Comparison of ENCODE assay signal across 19 cellular contexts in genomic region chr1:76793594-76793993, GRCh38.
DNase-seq lines count a peak whose midpoint lies in the region; ATAC-seq, FAIRE-seq and TF ChIP-seq lines count a peak whose summit lies in the region.
"Had no signal": no experiment of that assay in that cellular context is flagged by ENCODE, and none has a peak within 500 bp of the region (broad histone marks: within the 10 kb centered on the region; RNA-seq: fewer than 3 reads in every experiment).

No MANE protein-coding gene starts in this region.

- TF ChIP-seq RAD21 in H1 (IDR thresholded peaks at IDR 0.05 in 1 of 2, conservative IDR thresholded peaks at IDR 0.05 in 1 of 2; ENCODE audit: low read depth in 2 of 2, low read length in 2 of 2) = no peak

- no peak overlapping the region for H2BK5ac ChIP-seq in H1 (ENCODE audit: low read depth, low read length)

- H3K27me3 ChIP-seq in mammary epithelial cell (ENCODE audit: insufficient read depth, low read length) = no peaks in the 10 kb centered on the region
- no peaks in the 10 kb centered on the region for H3K27me3 ChIP-seq in breast epithelium
- no peaks in the 10 kb centered on the region for H3K27me3 ChIP-seq in H1 (replicated peaks in 1 of 4; ENCODE audit: control insufficient read depth in 3 of 4, extremely low read depth in 1 of 4, insufficient read depth in 3 of 4, low read length in 3 of 4)
- H3K27me3 ChIP-seq in right atrium auricular region = no peaks in the 10 kb centered on the region

- intact Hi-C loops in mammary epithelial cell (cut with micrococcal nuclease) = no loop called here
- intact Hi-C loops in breast epithelium (cut with DNase I; ENCODE audit: low total_unique reads) = no loop called here

- no peak overlapping the region for H2AFZ ChIP-seq in mammary epithelial cell (ENCODE audit: low read depth, low read length)
- peak overlapping the region; percentile 52; the same call in 1 of the 2 replicates for H2AFZ ChIP-seq in H1 (ENCODE audit: low read length)
- H2AFZ ChIP-seq: GM23338 had no signal

- no TSS peak for BruUV-seq in mammary epithelial cell (replicated peaks; lab: Mats Ljungman, UMichigan)

- H3K4me2 ChIP-seq in mammary epithelial cell (ENCODE audit: insufficient read depth, low read depth, low read length) (no peak overlapping the region), H1 (ENCODE audit: insufficient read depth in 1 of 2, low read depth in 2 of 2, low read length in 2 of 2) (no peak overlapping the region)
- H3K4me2 ChIP-seq: GM23338 had no signal

- FAIRE-seq in H1 (lab: Jason Lieb, UNC) = no peak
- FAIRE-seq: GM12891, GM18507, H54 had no signal

- POLR2A ChIA-PET in H1 (lab: Charles Lee; ENCODE audit: partially characterized antibody) = no interaction called here

- CTCF ChIA-PET in mammary epithelial cell (lab: Charles Lee; ENCODE audit: low non-redundant PET) = no interaction called here
- CTCF ChIA-PET in H1 (lab: Charles Lee; ENCODE audit: partially characterized antibody) = interaction anchor here (0.7 kb wide), 1 partner anchor 169 kb away, joined by 3 read pairs; no protein-coding TSS in a partner anchor
- CTCF ChIA-PET in activated CD8-positive, alpha-beta memory T cell treated with anti-CD3 and anti-CD28 coated beads, Interleukin-2, amount 10 ng/mL, durations not matched to agents 7 days and 5 days (lab: Charles Lee) = no interaction called here

- no peak overlapping the region for H4K91ac ChIP-seq in H1 (replicated peaks; ENCODE audit: insufficient read length, low read length)

- dilution Hi-C loops in mammary epithelial cell (cut with HindIII; ENCODE audit: low sequenced_read_pairs) = no loop called here

- peaks cover 3% of the 10 kb centered on the region for H3K27me3 Mint-ChIP-seq in mesothelial cell of epicardium (ENCODE audit: low read depth)
- no peaks in the 10 kb centered on the region for H3K27me3 Mint-ChIP-seq in activated CD8-positive, alpha-beta memory T cell treated with anti-CD3 and anti-CD28 coated beads, Interleukin-2, amount 10 ng/mL, durations not matched to agents 7 days and 5 days

- H3K4me1 Mint-ChIP-seq in mesothelial cell of epicardium = peaks cover 24% of the 10 kb centered on the region
- H3K4me1 Mint-ChIP-seq in activated CD8-positive, alpha-beta memory T cell treated with anti-CD3 and anti-CD28 coated beads, Interleukin-2, amount 10 ng/mL, durations not matched to agents 7 days and 5 days = no peaks in the 10 kb centered on the region
- H3K4me1 Mint-ChIP-seq: CD4-positive, alpha-beta memory T cell; GM23338 had no signal

- H3K4me3 Mint-ChIP-seq in mesothelial cell of epicardium = no peak overlapping the region
- H3K4me3 Mint-ChIP-seq in activated CD8-positive, alpha-beta memory T cell treated with anti-CD3 and anti-CD28 coated beads, Interleukin-2, amount 10 ng/mL, durations not matched to agents 7 days and 5 days = no peak overlapping the region
- H3K4me3 Mint-ChIP-seq: CD4-positive, alpha-beta memory T cell; GM23338; HFFc6 had no signal

- H3K79me2 ChIP-seq in mammary epithelial cell (ENCODE audit: insufficient read depth, low read length) = no peaks in the 10 kb centered on the region
- H3K79me2 ChIP-seq in H1 (ENCODE audit: control insufficient read depth in 1 of 2, insufficient read depth in 2 of 2, low read length in 2 of 2) = no peaks in the 10 kb centered on the region

- H4K5ac ChIP-seq in H1 (ENCODE audit: insufficient read length, low read depth, low read length) = no peak overlapping the region

- H4K8ac ChIP-seq in H1 (ENCODE audit: extremely low read depth, insufficient read depth, low read length) = no peak overlapping the region

- no peak overlapping the region for H3K4me3 ChIP-seq in mammary epithelial cell (replicated peaks in 1 of 3; ENCODE audit: insufficient read depth in 1 of 3, low read depth in 2 of 3, low read length in 3 of 3)
- H3K4me3 ChIP-seq in breast epithelium = no peak overlapping the region
- no peak overlapping the region for H3K4me3 ChIP-seq in H1 (ENCODE audit: extremely low read depth in 1 of 4, insufficient read depth in 2 of 4, low read depth in 3 of 4, low read length in 4 of 4)
- no peak overlapping the region for H3K4me3 ChIP-seq in right atrium auricular region
- H3K4me3 ChIP-seq: GM23338, HAP-1 had no signal

- no peak for TF ChIP-seq EP300 in H1 (IDR thresholded peaks at IDR 0.05; ENCODE audit: borderline replicate concordance in 1 of 2, low read depth in 2 of 2, low read length in 2 of 2)

- H3K23ac ChIP-seq in H1 (ENCODE audit: insufficient read length) = no peak overlapping the region

- H3K4me1 ChIP-seq in mammary epithelial cell (ENCODE audit: insufficient read depth, low read length) = no peaks in the 10 kb centered on the region
- H3K4me1 ChIP-seq in breast epithelium = no peaks in the 10 kb centered on the region
- no peaks in the 10 kb centered on the region for H3K4me1 ChIP-seq in H1 (replicated peaks in 1 of 4; ENCODE audit: control insufficient read depth in 3 of 4, insufficient read depth in 4 of 4, low read length in 3 of 4)
- H3K4me1 ChIP-seq in right atrium auricular region = no peaks in the 10 kb centered on the region
- H3K4me1 ChIP-seq: HAP-1 had no signal

- H2BK12ac ChIP-seq in H1 (ENCODE audit: low read depth, low read length) = no peak overlapping the region

- no peak overlapping the region for H2AK5ac ChIP-seq in H1 (ENCODE audit: low read depth, low read length)

- in situ Hi-C loops in mammary epithelial cell (cut with MboI; ENCODE audit: low sequenced_read_pairs in 2 of 2) = no loop called here

- DNase-seq in mammary epithelial cell (peak; percentile 4), breast epithelium (ENCODE audit: low spot score in 2 of 2) (no peak), H1 (ENCODE audit: low read depth in 1 of 2, low spot score in 2 of 2) (no peak), mesothelial cell of epicardium (ENCODE audit: low spot score in 2 of 2, unreplicated experiment in 2 of 2) (no peak), right atrium auricular region (ENCODE audit: low spot score) (no peak)
- no peak for DNase-seq in activated CD8-positive, alpha-beta memory T cell treated with anti-CD3 and anti-CD28 coated beads, Interleukin-2, amount 10 ng/mL, durations not matched to agents 7 days and 5 days
- DNase-seq: C1 segment of cervical spinal cord; Calu3; CD4-positive, alpha-beta memory T cell; COR-L47; DMS53; DMS79 treated with DMSO at 0.1 percent for 48 hours; GF-D8; HFFc6 had no signal

- no peak overlapping the region for H2BK120ac ChIP-seq in H1 (replicated peaks; ENCODE audit: low read depth, low read length)

- ATAC-seq in activated CD8-positive, alpha-beta memory T cell treated with anti-CD3 and anti-CD28 coated beads, Interleukin-2, amount 10 ng/mL, durations not matched to agents 7 days and 5 days = no peak
- ATAC-seq: GM23338 had no signal

- H4K20me1 ChIP-seq in mammary epithelial cell (ENCODE audit: insufficient read depth, low read length) (no peaks in the 10 kb centered on the region), H1 (replicated peaks in 1 of 2; ENCODE audit: control insufficient read depth in 1 of 2, insufficient read depth in 2 of 2, low read length in 2 of 2) (no peaks in the 10 kb centered on the region)

- no peaks in the 10 kb centered on the region for H3K36me3 Mint-ChIP-seq in mesothelial cell of epicardium
- H3K36me3 Mint-ChIP-seq in activated CD8-positive, alpha-beta memory T cell treated with anti-CD3 and anti-CD28 coated beads, Interleukin-2, amount 10 ng/mL, durations not matched to agents 7 days and 5 days = no peaks in the 10 kb centered on the region
- H3K36me3 Mint-ChIP-seq: CD4-positive, alpha-beta memory T cell had no signal

- H3K56ac ChIP-seq in H1 (replicated peaks; ENCODE audit: insufficient read length, low read depth, low read length) = no peak overlapping the region

- no peak overlapping the region for H2BK15ac ChIP-seq in H1 (ENCODE audit: low read length)

- H2BK20ac ChIP-seq in H1 (ENCODE audit: low read length) = no peak overlapping the region

- H3K9me3 Mint-ChIP-seq in mesothelial cell of epicardium = no peaks in the 10 kb centered on the region
- no peaks in the 10 kb centered on the region for H3K9me3 Mint-ChIP-seq in activated CD8-positive, alpha-beta memory T cell treated with anti-CD3 and anti-CD28 coated beads, Interleukin-2, amount 10 ng/mL, durations not matched to agents 7 days and 5 days (ENCODE audit: low read depth)
- H3K9me3 Mint-ChIP-seq: GM23338, HFFc6 had no signal

- H3K18ac ChIP-seq in H1 (ENCODE audit: extremely low read depth, low read length) = no peak overlapping the region

- H3K79me1 ChIP-seq in H1 (ENCODE audit: low read depth, low read length) = no peaks in the 10 kb centered on the region

- no peak overlapping the region for H3K4ac ChIP-seq in H1 (replicated peaks; ENCODE audit: insufficient read length, low read depth, low read length)

- H3K14ac ChIP-seq in H1 (ENCODE audit: insufficient read length) = no peak overlapping the region

- H3K36me3 ChIP-seq in mammary epithelial cell (ENCODE audit: insufficient read depth, low read length) (no peaks in the 10 kb centered on the region), breast epithelium (no peaks in the 10 kb centered on the region), H1 (ENCODE audit: control insufficient read depth in 2 of 4, insufficient read depth in 4 of 4, low read length in 3 of 4) (no peaks in the 10 kb centered on the region), right atrium auricular region (no peaks in the 10 kb centered on the region)
- H3K36me3 ChIP-seq: HAP-1 had no signal

- H3K27ac ChIP-seq in mammary epithelial cell (ENCODE audit: insufficient read depth, low read depth, low read length) = no peak overlapping the region
- H3K27ac ChIP-seq in breast epithelium = no peak overlapping the region
- no peak overlapping the region for H3K27ac ChIP-seq in H1 (ENCODE audit: low read depth, low read length)
- H3K27ac ChIP-seq in right atrium auricular region = no peak overlapping the region

- 68% methylated on average over 2 of the region's 2 CpGs for WGBS in mammary epithelial cell (ENCODE audit: low coverage, missing lambda C conversion rate)
- WGBS in H1 (ENCODE audit: extremely low coverage in 1 of 2, insufficient coverage in 1 of 2, insufficient read length in 1 of 2, insufficient replicate concordance in 2 of 2, low coverage in 1 of 2, low lambda C conversion rate in 2 of 2, missing lambda C conversion rate in 1 of 2), 2 experiments = 83% methylated on average over 2 of the region's 2 CpGs; no CpG with 5 or more reads in 1 of the 2 experiments

- H3K9me3 ChIP-seq in mammary epithelial cell (replicated peaks; ENCODE audit: insufficient read depth, low read length) (no peaks in the 10 kb centered on the region), breast epithelium (no peaks in the 10 kb centered on the region), H1 (ENCODE audit: insufficient read depth in 2 of 2, low read depth in 1 of 2, low read length in 1 of 2) (no peaks in the 10 kb centered on the region), right atrium auricular region (no peaks in the 10 kb centered on the region)
- H3K9me3 ChIP-seq: HAP-1 had no signal

- peak overlapping the region; percentile 44 for H3K27ac Mint-ChIP-seq in mesothelial cell of epicardium
- H3K27ac Mint-ChIP-seq in activated CD8-positive, alpha-beta memory T cell treated with anti-CD3 and anti-CD28 coated beads, Interleukin-2, amount 10 ng/mL, durations not matched to agents 7 days and 5 days = no peak overlapping the region
- H3K27ac Mint-ChIP-seq: CD4-positive, alpha-beta memory T cell; GM23338; HFFc6 had no signal

- H3K23me2 ChIP-seq in H1 (ENCODE audit: low read depth, low read length) = no peaks in the 10 kb centered on the region

- no peak for TF ChIP-seq POLR2A in breast epithelium (IDR thresholded peaks at IDR 0.05)
- TF ChIP-seq POLR2A in H1 (IDR thresholded peaks at IDR 0.05; ENCODE audit: control extremely low read depth in 1 of 2, low read depth in 2 of 2, low read length in 2 of 2) = no peak

- H3K9ac ChIP-seq in mammary epithelial cell (ENCODE audit: insufficient read depth, low read length) = no peak overlapping the region
- H3K9ac ChIP-seq in H1 (replicated peaks in 1 of 4; ENCODE audit: extremely low read depth in 1 of 4, low read depth in 3 of 4, low read length in 3 of 4) = no peak overlapping the region

- no peak for TF ChIP-seq CTCF in mammary epithelial cell (conservative IDR thresholded peaks at IDR 0.05 in 1 of 2, IDR thresholded peaks at IDR 0.05 in 1 of 2; ENCODE audit: extremely low read depth in 1 of 2, insufficient read depth in 1 of 2, low read depth in 1 of 2, low read length in 2 of 2)
- TF ChIP-seq CTCF in breast epithelium (IDR thresholded peaks at IDR 0.05) = no peak
- TF ChIP-seq CTCF in H1 (IDR thresholded peaks at IDR 0.05; ENCODE audit: control extremely low read depth in 1 of 3, insufficient read depth in 1 of 3, low read depth in 1 of 3, low read length in 3 of 3) = no peak
- no peak for TF ChIP-seq CTCF in mesothelial cell of epicardium (IDR thresholded peaks at IDR 0.05; ENCODE audit: unreplicated experiment)
- no peak for TF ChIP-seq CTCF in right atrium auricular region (IDR thresholded peaks at IDR 0.05)
